In the genomic region with DNA sequence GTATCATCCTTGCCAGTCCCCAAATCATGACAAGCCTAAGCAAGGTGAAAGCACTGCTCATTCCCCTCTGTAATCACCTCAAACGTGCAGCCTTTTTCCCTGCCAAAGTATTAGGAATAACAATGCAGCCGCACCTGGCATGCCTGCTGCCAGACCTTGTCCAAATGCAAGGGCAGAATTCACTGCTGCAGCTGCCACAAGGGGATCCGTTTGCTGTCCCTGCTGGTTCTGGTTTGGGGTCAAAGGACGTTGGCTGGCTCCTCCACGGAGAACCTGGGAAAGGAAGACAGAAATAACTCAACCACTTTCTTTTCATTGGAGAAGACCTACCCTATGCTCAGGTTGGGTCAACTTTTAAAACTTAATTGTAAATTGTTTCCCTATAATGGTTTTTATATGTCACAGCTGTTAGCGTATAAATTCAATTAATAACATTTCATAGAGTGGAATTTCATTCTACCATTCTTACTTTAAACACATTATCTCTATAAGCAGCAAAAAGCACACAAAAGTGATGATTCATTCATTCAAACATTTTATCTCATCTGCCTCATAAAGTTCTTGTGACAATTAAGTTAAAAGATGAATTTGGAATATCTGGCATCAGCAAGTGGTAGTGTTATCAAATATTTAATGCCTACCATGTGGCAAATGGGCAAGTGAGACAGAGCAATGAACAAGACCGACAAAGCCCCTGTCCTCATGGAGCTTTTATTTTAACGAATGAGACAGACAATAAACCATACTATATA, we compare ENCODE assay signal across 17 cellular contexts. TPM values are rescaled to one million over a fixed set of nuclear protein-coding genes. Genes with fewer than 3 reads are reported as not detected.
DNase-seq lines count a peak whose midpoint lies in the region; ATAC-seq and TF ChIP-seq lines count a peak whose summit lies in the region.
"Had no signal": no experiment of that assay in that cellular context is flagged by ENCODE, and none has a peak within 500 bp of the region (broad histone marks: within the 10 kb centered on the region; RNA-seq: fewer than 3 reads in every experiment).

No MANE protein-coding gene starts in this region.

- peaks cover 57% of the 10 kb centered on the region for H3K36me3 Mint-ChIP-seq in activated CD8-positive, alpha-beta T cell treated with anti-CD3 and anti-CD28 coated beads for 36 hours (ENCODE audit: low read depth)
- peaks cover 76% of the 10 kb centered on the region for H3K36me3 Mint-ChIP-seq in activated CD8-positive, alpha-beta T cell treated with anti-CD3 and anti-CD28 coated beads, Interleukin-2, amount 10 ng/mL, durations not matched to agents 7 days and 5 days (ENCODE audit: low read depth)
- H3K36me3 Mint-ChIP-seq in T-helper 17 cell (ENCODE audit: low read depth) = peaks cover 2% of the 10 kb centered on the region

- peak overlapping the region; percentile 7 for H3K27ac Mint-ChIP-seq in activated CD8-positive, alpha-beta T cell treated with anti-CD3 and anti-CD28 coated beads for 36 hours
- no peak overlapping the region for H3K27ac Mint-ChIP-seq in activated CD8-positive, alpha-beta T cell treated with anti-CD3 and anti-CD28 coated beads, Interleukin-2, amount 10 ng/mL, durations not matched to agents 7 days and 5 days
- peak overlapping the region; percentile 43 for H3K27ac Mint-ChIP-seq in T-helper 17 cell
- H3K27ac Mint-ChIP-seq: endodermal cell; stimulated activated memory B cell treated with anti-CD40 and anti-IgM and Interleukin-4, amounts not matched to agents 10 μg/mL and 1 μg/mL and 100 μg/mL, for 72 hours; T-helper 2 cell treated with Interferon-gamma antibody and Interleukin-4, amounts not matched to agents 5 μg/mL and 100 μg/mL, for 36 hours had no signal

- H3K27ac ChIP-seq in osteoblast (ENCODE audit: low read depth, low read length) = no peak overlapping the region
- H3K27ac ChIP-seq in spleen = no peak overlapping the region
- H3K27ac ChIP-seq in upper lobe of left lung = no peak overlapping the region
- no peak overlapping the region for H3K27ac ChIP-seq in upper lobe of right lung
- H3K27ac ChIP-seq: left lung, pancreas, uterus had no signal

- 86 to 95% (median 92%) methylated on average over 8 of the region's 8 CpGs for WGBS in spleen, 5 donors
- 90% methylated on average over 8 of the region's 8 CpGs for WGBS in upper lobe of left lung, 2 donors

- H3K9me3 ChIP-seq in T-helper 17 cell (ENCODE audit: control insufficient read depth, low read length, poor library complexity, severe bottlenecking) = no peaks in the 10 kb centered on the region
- H3K9me3 ChIP-seq in osteoblast (ENCODE audit: low read depth, low read length) = no peaks in the 10 kb centered on the region
- no peaks in the 10 kb centered on the region for H3K9me3 ChIP-seq in spleen
- H3K9me3 ChIP-seq in upper lobe of left lung = no peaks in the 10 kb centered on the region
- no peaks in the 10 kb centered on the region for H3K9me3 ChIP-seq in upper lobe of right lung
- H3K9me3 ChIP-seq: left lung, pancreas, uterus had no signal

- TF ChIP-seq POLR2A in spleen (IDR thresholded peaks at IDR 0.05) (no peak), upper lobe of left lung (IDR thresholded peaks at IDR 0.05) (no peak)

- intact Hi-C loops in activated CD8-positive, alpha-beta T cell treated with anti-CD3 and anti-CD28 coated beads for 36 hours (cut with micrococcal nuclease) = no loop called here
- intact Hi-C loops in spleen (cut with DNase I; ENCODE audit: low total_unique reads) = no loop called here
- intact Hi-C loops in upper lobe of right lung (cut with DNase I) = no loop called here

- CTCF ChIA-PET in activated CD8-positive, alpha-beta T cell treated with anti-CD3 and anti-CD28 coated beads for 36 hours (lab: Charles Lee) = interaction anchor here (1.0 kb wide), 1 partner anchor 10 kb away, joined by 3 read pairs; no protein-coding TSS in a partner anchor
- CTCF ChIA-PET in activated CD8-positive, alpha-beta T cell treated with anti-CD3 and anti-CD28 coated beads, Interleukin-2, amount 10 ng/mL, durations not matched to agents 7 days and 5 days (lab: Charles Lee) = no interaction called here

- ATAC-seq in activated CD8-positive, alpha-beta T cell treated with anti-CD3 and anti-CD28 coated beads for 36 hours = no peak
- ATAC-seq in activated CD8-positive, alpha-beta T cell treated with anti-CD3 and anti-CD28 coated beads, Interleukin-2, amount 10 ng/mL, durations not matched to agents 7 days and 5 days = no peak
- ATAC-seq in T-helper 17 cell (no peak), upper lobe of left lung (ENCODE audit: low FRiP score in 2 of 2) (no peak), upper lobe of right lung (no peak)
- ATAC-seq: left lung; stimulated activated memory B cell treated with anti-CD40 and anti-IgM and Interleukin-4, amounts not matched to agents 10 μg/mL and 1 μg/mL and 100 μg/mL, for 72 hours had no signal

- no peaks in the 10 kb centered on the region for H3K9me3 Mint-ChIP-seq in activated CD8-positive, alpha-beta T cell treated with anti-CD3 and anti-CD28 coated beads for 36 hours
- H3K9me3 Mint-ChIP-seq in activated CD8-positive, alpha-beta T cell treated with anti-CD3 and anti-CD28 coated beads, Interleukin-2, amount 10 ng/mL, durations not matched to agents 7 days and 5 days (ENCODE audit: insufficient read depth) = no peaks in the 10 kb centered on the region
- H3K9me3 Mint-ChIP-seq: central memory CD8-positive, alpha-beta T cell; endodermal cell; stimulated activated memory B cell treated with anti-CD40 and anti-IgM and Interleukin-4, amounts not matched to agents 10 μg/mL and 1 μg/mL and 100 μg/mL, for 72 hours; T-helper 2 cell treated with Interferon-gamma antibody and Interleukin-4, amounts not matched to agents 5 μg/mL and 100 μg/mL, for 36 hours had no signal

- no peak for TF ChIP-seq EP300 in upper lobe of left lung (IDR thresholded peaks at IDR 0.05)

- no peak overlapping the region for H2AFZ ChIP-seq in osteoblast (ENCODE audit: low read length)

- peaks cover 21% of the 10 kb centered on the region for H4K20me1 ChIP-seq in osteoblast (ENCODE audit: insufficient read depth, low read length)

- H3K27me3 ChIP-seq in osteoblast (ENCODE audit: insufficient read depth, low read length) = no peaks in the 10 kb centered on the region
- H3K27me3 ChIP-seq in spleen (replicated peaks in 1 of 7) = no peaks in the 10 kb centered on the region
- H3K27me3 ChIP-seq in upper lobe of left lung = no peaks in the 10 kb centered on the region
- no peaks in the 10 kb centered on the region for H3K27me3 ChIP-seq in upper lobe of right lung
- H3K27me3 ChIP-seq: left lung, pancreas, uterus had no signal

- no peak overlapping the region for H3K4me2 ChIP-seq in osteoblast (ENCODE audit: insufficient read depth, low read length)

- no peak overlapping the region for H3K4me3 ChIP-seq in osteoblast (ENCODE audit: insufficient read depth, low read length)
- H3K4me3 ChIP-seq in spleen = no peak overlapping the region
- no peak overlapping the region for H3K4me3 ChIP-seq in upper lobe of left lung
- no peak overlapping the region for H3K4me3 ChIP-seq in upper lobe of right lung
- H3K4me3 ChIP-seq: left lung, pancreas, uterus had no signal

- no peak overlapping the region for H3K4me3 Mint-ChIP-seq in activated CD8-positive, alpha-beta T cell treated with anti-CD3 and anti-CD28 coated beads for 36 hours
- no peak overlapping the region for H3K4me3 Mint-ChIP-seq in activated CD8-positive, alpha-beta T cell treated with anti-CD3 and anti-CD28 coated beads, Interleukin-2, amount 10 ng/mL, durations not matched to agents 7 days and 5 days
- H3K4me3 Mint-ChIP-seq in T-helper 17 cell = no peak overlapping the region
- H3K4me3 Mint-ChIP-seq: central memory CD8-positive, alpha-beta T cell; endodermal cell; stimulated activated memory B cell treated with anti-CD40 and anti-IgM and Interleukin-4, amounts not matched to agents 10 μg/mL and 1 μg/mL and 100 μg/mL, for 72 hours; T-helper 2 cell treated with Interferon-gamma antibody and Interleukin-4, amounts not matched to agents 5 μg/mL and 100 μg/mL, for 36 hours had no signal

- H3K79me2 ChIP-seq in osteoblast (ENCODE audit: insufficient read depth, low read length) = peaks cover 77% of the 10 kb centered on the region

- H3K36me3 ChIP-seq in osteoblast (ENCODE audit: insufficient read depth, low read length) (peaks cover 54% of the 10 kb centered on the region), spleen (peaks cover 0 to 91% (median 64%) of the 10 kb centered on the region in 6 donors), upper lobe of left lung (peaks cover 24 to 56% (median 38%) of the 10 kb centered on the region in 4 donors), upper lobe of right lung (peaks cover 70% of the 10 kb centered on the region)
- H3K36me3 ChIP-seq: uterus had no signal

- no peak for DNase-seq in activated CD8-positive, alpha-beta T cell treated with anti-CD3 and anti-CD28 coated beads for 36 hours
- DNase-seq in activated CD8-positive, alpha-beta T cell treated with anti-CD3 and anti-CD28 coated beads, Interleukin-2, amount 10 ng/mL, durations not matched to agents 7 days and 5 days = no peak
- DNase-seq in NCI-H1105 treated with DMSO at 0.1 percent for 48 hours (lab: John Stamatoyannopoulos, UW) (peak; percentile 86), T-helper 17 cell (no peak), osteoblast (ENCODE audit: insufficient read length, low spot score, missing footprints) (peak; percentile 61), spleen (no peak), upper lobe of left lung (no peak), upper lobe of right lung (no peak)
- DNase-seq: activated CD4-positive, alpha-beta T cell treated with anti-CD3 and anti-CD28 coated beads for 48 hours; endodermal cell; left lung; NK-92 treated with Interleukin-12 subunit alpha and Interleukin-12 subunit beta, amount 100 ng/mL, for 24 hours; pancreas; uterus had no signal

- H3K4me1 Mint-ChIP-seq in activated CD8-positive, alpha-beta T cell treated with anti-CD3 and anti-CD28 coated beads for 36 hours (ENCODE audit: low read depth) = peaks cover 23% of the 10 kb centered on the region
- H3K4me1 Mint-ChIP-seq in activated CD8-positive, alpha-beta T cell treated with anti-CD3 and anti-CD28 coated beads, Interleukin-2, amount 10 ng/mL, durations not matched to agents 7 days and 5 days (ENCODE audit: low read depth) = peaks cover 16% of the 10 kb centered on the region
- H3K4me1 Mint-ChIP-seq in T-helper 17 cell = peaks cover 18% of the 10 kb centered on the region

- TF ChIP-seq CTCF in activated CD8-positive, alpha-beta T cell treated with anti-CD3 and anti-CD28 coated beads for 36 hours (IDR thresholded peaks at IDR 0.05) = no peak
- TF ChIP-seq CTCF in osteoblast (IDR thresholded peaks at IDR 0.05; ENCODE audit: extremely low read depth, low read depth, low read length) (no peak), spleen (IDR thresholded peaks at IDR 0.05 in 8 of 11, conservative IDR thresholded peaks at IDR 0.05 in 3 of 11) (no peak), upper lobe of left lung (IDR thresholded peaks at IDR 0.05) (no peak), upper lobe of right lung (IDR thresholded peaks at IDR 0.05) (no peak)

- peaks cover 10% of the 10 kb centered on the region for H3K4me1 ChIP-seq in osteoblast (ENCODE audit: insufficient read depth, low read length)
- peaks cover 0 to 54% (median 30%) of the 10 kb centered on the region in 6 donors for H3K4me1 ChIP-seq in spleen
- peaks cover 5 to 15% (median 11%) of the 10 kb centered on the region in 4 donors for H3K4me1 ChIP-seq in upper lobe of left lung
- H3K4me1 ChIP-seq in upper lobe of right lung = no peaks in the 10 kb centered on the region

- POLR2A ChIA-PET in activated CD8-positive, alpha-beta T cell treated with anti-CD3 and anti-CD28 coated beads for 36 hours (lab: Charles Lee) = no interaction called here
- POLR2A ChIA-PET in activated CD8-positive, alpha-beta T cell treated with anti-CD3 and anti-CD28 coated beads, Interleukin-2, amount 10 ng/mL, durations not matched to agents 7 days and 5 days (lab: Charles Lee) = no interaction called here

- no peaks in the 10 kb centered on the region for H3K27me3 Mint-ChIP-seq in activated CD8-positive, alpha-beta T cell treated with anti-CD3 and anti-CD28 coated beads for 36 hours
- H3K27me3 Mint-ChIP-seq in activated CD8-positive, alpha-beta T cell treated with anti-CD3 and anti-CD28 coated beads, Interleukin-2, amount 10 ng/mL, durations not matched to agents 7 days and 5 days (ENCODE audit: low read depth) = no peaks in the 10 kb centered on the region
- no peaks in the 10 kb centered on the region for H3K27me3 Mint-ChIP-seq in T-helper 17 cell
- H3K27me3 Mint-ChIP-seq: central memory CD8-positive, alpha-beta T cell; stimulated activated memory B cell treated with anti-CD40 and anti-IgM and Interleukin-4, amounts not matched to agents 10 μg/mL and 1 μg/mL and 100 μg/mL, for 72 hours had no signal

RNA-seq across cellular contexts. Expression of a gene that starts 59.8 kb away (rescaled TPM):
- total RNA-seq in activated CD8-positive, alpha-beta T cell treated with anti-CD3 and anti-CD28 coated beads for 36 hours = under 1 TPM; 0.04 to 0.14 TPM
- total RNA-seq in activated CD8-positive, alpha-beta T cell treated with anti-CD3 and anti-CD28 coated beads, Interleukin-2, amount 10 ng/mL, durations not matched to agents 7 days and 5 days = not detected
- total RNA-seq in T-helper 17 cell (under 1 TPM; 0.32 to 0.34 TPM), osteoblast (38.0 and 39.8 TPM in 2 replicates), spleen (100 to 1,000 TPM; 134 to 347 (median 175) TPM), upper lobe of left lung (10 to 100 TPM; 15.8 to 65.8 (median 30.1) TPM), upper lobe of right lung (39.4 TPM)
- 10 to 100 TPM in 2 of 3 donors, 1 to 10 TPM in 1; 8.0 to 43.5 (median 14.5) TPM for polyA plus RNA-seq in spleen

Comparison
In these comparisons a context has a peak if more than half of its experiments do, and no peak if none do; other contexts are left out.
1. DNase-seq: peak in NCI-H1105 treated with DMSO at 0.1 percent for 48 hours (single experiment) and osteoblast (single experiment); none in activated CD8-positive, alpha-beta T cell treated with anti-CD3 and anti-CD28 coated beads for 36 hours (single experiment), activated CD8-positive, alpha-beta T cell treated with anti-CD3 and anti-CD28 coated beads, Interleukin-2, amount 10 ng/mL, durations not matched to agents 7 days and 5 days (single experiment), T-helper 17 cell (0 of 3), spleen (single experiment), upper lobe of left lung (0 of 2) and upper lobe of right lung (single experiment).
2. RNA of a gene that starts 59.8 kb away (total RNA-seq): 134 to 347 TPM in spleen, 38.0 to 39.8 TPM in osteoblast, 39.4 TPM in upper lobe of right lung (single experiment) and 15.8 to 65.8 TPM in upper lobe of left lung; 0.32 to 0.34 TPM in T-helper 17 cell, 0.04 to 0.14 TPM in activated CD8-positive, alpha-beta T cell treated with anti-CD3 and anti-CD28 coated beads for 36 hours and not detected in activated CD8-positive, alpha-beta T cell treated with anti-CD3 and anti-CD28 coated beads, Interleukin-2, amount 10 ng/mL, durations not matched to agents 7 days and 5 days; every median in the first group is over 10 times any median in the second.